17 cellular contexts compared by ENCODE assay signal in genomic region chr17:226108-226772, GRCh38. TPM values are rescaled to one million over a fixed set of nuclear protein-coding genes. Genes with fewer than 3 reads are reported as not detected.
"Had no signal": no experiment of that assay in that cellular context is flagged by ENCODE, and none has a peak within 500 bp of the region (broad histone marks: within the 10 kb centered on the region; RNA-seq: fewer than 3 reads in every experiment).

No MANE protein-coding gene starts in this region.

- H3K27me3 ChIP-seq: gastrocnemius medialis, thyroid gland had no signal

- H3K4me1 Mint-ChIP-seq: activated naive CD8-positive, alpha-beta T cell treated with anti-CD3 and anti-CD28 coated beads for 36 hours; endodermal cell; memory B cell had no signal

- H3K4me3 Mint-ChIP-seq: activated CD8-positive, alpha-beta T cell treated with anti-CD3 and anti-CD28 coated beads for 36 hours; activated naive CD8-positive, alpha-beta T cell treated with anti-CD3 and anti-CD28 coated beads for 36 hours; activated T-cell treated with anti-CD3 and anti-CD28 coated beads, Interleukin-2, amount 50 U/mL, for 72 hours; endodermal cell; memory B cell; naive thymus-derived CD4-positive, alpha-beta T cell; T-helper 17 cell; WTC11 had no signal

- H3K27ac Mint-ChIP-seq: activated CD8-positive, alpha-beta T cell treated with anti-CD3 and anti-CD28 coated beads for 36 hours; activated naive CD8-positive, alpha-beta T cell treated with anti-CD3 and anti-CD28 coated beads for 36 hours; activated T-cell treated with anti-CD3 and anti-CD28 coated beads, Interleukin-2, amount 50 U/mL, for 72 hours; endodermal cell; memory B cell; T-helper 17 cell; WTC11 had no signal

- H3K4me1 ChIP-seq: gastrocnemius medialis had no signal

- H3K27ac ChIP-seq: gastrocnemius medialis, thyroid gland had no signal

- H3K27me3 Mint-ChIP-seq: activated CD8-positive, alpha-beta T cell treated with anti-CD3 and anti-CD28 coated beads for 36 hours; activated naive CD8-positive, alpha-beta T cell treated with anti-CD3 and anti-CD28 coated beads for 36 hours; memory B cell; naive thymus-derived CD4-positive, alpha-beta T cell; T-helper 17 cell had no signal

- DNase-seq: activated CD4-positive, alpha-beta T cell treated with anti-CD3 and anti-CD28 coated beads for 4 hours; activated CD8-positive, alpha-beta memory T cell treated with anti-CD3 and anti-CD28 coated beads, Interleukin-2, amount 50 U/mL, for 48 hours; activated CD8-positive, alpha-beta T cell treated with anti-CD3 and anti-CD28 coated beads for 36 hours; activated gamma-delta T cell; activated naive CD8-positive, alpha-beta T cell treated with anti-CD3 and anti-CD28 coated beads for 36 hours; activated T-cell treated with anti-CD3 and anti-CD28 coated beads, Interleukin-2, amount 50 U/mL, for 72 hours; endodermal cell; erythroblast; gastrocnemius medialis; naive thymus-derived CD4-positive, alpha-beta T cell; stimulated activated CD4-positive, alpha-beta T cell treated with anti-CD3 and anti-CD28 coated beads, Interleukin-1b, Interleukin-23, amount 100 ng/mL, for 48 hours; T-helper 17 cell; thyroid gland had no signal

- H3K9me3 ChIP-seq: gastrocnemius medialis, mucosa of descending colon, thyroid gland had no signal

- H3K36me3 ChIP-seq: gastrocnemius medialis, thyroid gland had no signal

- H3K4me3 ChIP-seq: gastrocnemius medialis, mucosa of descending colon, thyroid gland had no signal

- H3K36me3 Mint-ChIP-seq: activated naive CD8-positive, alpha-beta T cell treated with anti-CD3 and anti-CD28 coated beads for 36 hours; naive thymus-derived CD4-positive, alpha-beta T cell; WTC11 had no signal

- H3K9me3 Mint-ChIP-seq: activated CD8-positive, alpha-beta T cell treated with anti-CD3 and anti-CD28 coated beads for 36 hours; activated naive CD8-positive, alpha-beta T cell treated with anti-CD3 and anti-CD28 coated beads for 36 hours; activated T-cell treated with anti-CD3 and anti-CD28 coated beads, Interleukin-2, amount 50 U/mL, for 72 hours; endodermal cell; memory B cell; naive thymus-derived CD4-positive, alpha-beta T cell; WTC11 had no signal

- ATAC-seq: activated CD8-positive, alpha-beta T cell treated with anti-CD3 and anti-CD28 coated beads for 36 hours; activated T-cell treated with anti-CD3 and anti-CD28 coated beads, Interleukin-2, amount 50 U/mL, for 72 hours; gastrocnemius medialis; left lobe of liver; mucosa of descending colon; naive thymus-derived CD4-positive, alpha-beta T cell; T-helper 17 cell; WTC11 had no signal

RNA-seq across cellular contexts. Expression of gene DOC2B, which starts 44.8 kb away (rescaled TPM):
- total RNA-seq: activated CD8-positive, alpha-beta T cell treated with anti-CD3 and anti-CD28 coated beads for 36 hours had no signal
